24 cellular contexts compared by ENCODE assay signal in the genomic region with DNA sequence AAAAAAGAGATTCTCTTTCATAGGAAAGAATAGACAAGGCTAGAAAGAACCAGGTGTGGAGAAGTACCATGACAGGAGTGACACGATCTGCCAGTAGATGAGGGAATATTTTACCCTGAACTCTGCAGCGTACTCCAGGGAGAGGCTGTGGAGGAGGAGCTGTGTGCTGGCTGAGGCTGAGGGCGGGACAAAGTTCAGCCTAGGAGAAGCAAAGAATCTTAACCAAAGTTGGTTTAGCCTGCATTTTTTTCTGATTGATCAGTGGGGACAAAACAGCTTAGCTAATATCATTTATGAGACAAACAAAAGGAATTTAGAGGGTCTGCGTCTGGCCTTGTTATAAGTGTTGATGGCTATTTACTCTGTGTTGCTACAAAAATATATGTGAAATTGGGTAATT. TPM values are rescaled to one million over a fixed set of nuclear protein-coding genes. Genes with fewer than 3 reads are reported as not detected.
A peak's percentile ranks its signal among the peaks of the same experiment; 100 is the strongest.
DNase-seq lines count a peak whose midpoint lies in the region; ATAC-seq and TF ChIP-seq lines count a peak whose summit lies in the region.
"Had no signal": no experiment of that assay in that cellular context is flagged by ENCODE, and none has a peak within 500 bp of the region (broad histone marks: within the 10 kb centered on the region; RNA-seq: fewer than 3 reads in every experiment).

No MANE protein-coding gene starts in this region.

- intact Hi-C loops in left colon (cut with DNase I, micrococcal nuclease) = no loop called here
- intact Hi-C loops in transverse colon (cut with DNase I; ENCODE audit: low total_unique reads) = no loop called here
- intact Hi-C loops in adrenal gland (cut with DNase I) = no loop called here

- H3K4me3 ChIP-seq in GM23248 = no peak overlapping the region
- no peak overlapping the region for H3K4me3 ChIP-seq in transverse colon
- no peak overlapping the region for H3K4me3 ChIP-seq in adrenal gland
- H3K4me3 ChIP-seq: MG63 had no signal

- no peak overlapping the region for H2AFZ ChIP-seq in GM23248

- H3K9me2 ChIP-seq in GM23248 (ENCODE audit: insufficient read depth) = no peaks in the 10 kb centered on the region

- H3K4me2 ChIP-seq in GM23248 (ENCODE audit: unreplicated experiment) = no peak overlapping the region

- 17 to 18% methylated on average over 4 of the region's 4 CpGs for whole genome bisulfite sequencing in GM23248 (ENCODE audit: low coverage in 1 of 2, low lambda C conversion rate in 2 of 2, missing lambda C conversion rate in 2 of 2), 2 experiments
- WGBS in transverse colon (ENCODE audit: low coverage in 1 of 2), 2 donors = 44 to 55% methylated on average over 3 to 4 of the region's 4 CpGs
- WGBS in adrenal gland, 4 donors = 69 to 78% (median 74%) methylated on average over 4 of the region's 4 CpGs

- in situ Hi-C loops in GM23248 (cut with MboI) = no loop called here
- in situ Hi-C loops in transverse colon (cut with MboI; ENCODE audit: low pct_ligation_motif_present in 1 of 4, low pct_unique_long_range_greater_than_20kb in 1 of 4, low sequenced_read_pairs in 3 of 4) = no loop called here

- H3K9ac ChIP-seq in GM23248 = no peak overlapping the region

- H3K9me3 ChIP-seq in GM23248 (ENCODE audit: low read depth) (no peaks in the 10 kb centered on the region), transverse colon (no peaks in the 10 kb centered on the region), adrenal gland (replicated peaks in 1 of 3) (no peaks in the 10 kb centered on the region)
- H3K9me3 ChIP-seq: MG63, neutrophil had no signal

- DNase-seq in GM23248 = peak; percentile 15
- peak; percentile 34 to 38 for DNase-seq in left colon
- DNase-seq in transverse colon = peak; percentile 20
- no peak for DNase-seq in activated CD4-positive, alpha-beta T cell treated with anti-CD3 and anti-CD28 coated beads for 48 hours
- DNase-seq in islet precursor cell = no peak
- DNase-seq in adrenal gland = no peak
- DNase-seq: activated CD4-positive, alpha-beta T cell treated with anti-CD3 and anti-CD28 coated beads, Interleukin-2, amount 50 U/mL, for 4 hours; activated effector memory CD4-positive, alpha-beta T cell treated with anti-CD3 and anti-CD28 coated beads, Interleukin-2, amount 50 U/mL, for 16 hours; CD4-positive, alpha-beta memory T cell; DMS79 treated with DMSO at 0.1 percent for 48 hours; HCEC 1CT; left ventricle myocardium superior; MG63; midbrain; NCI-H146; NCI-H774; OCI-M1; SHP77 treated with DMSO at 0.1 percent for 48 hours; stimulated activated CD4-positive, alpha-beta T cell treated with anti-CD3 and anti-CD28 coated beads, Interleukin-12 subunit alpha, Interleukin-12 subunit beta, amount 100 ng/mL, for 4 hours; substantia nigra; T-helper 1 cell had no signal

- TF ChIP-seq CTCF in transverse colon (IDR thresholded peaks at IDR 0.05) = no peak
- TF ChIP-seq CTCF in adrenal gland (IDR thresholded peaks at IDR 0.05) = no peak

- TF ChIP-seq POLR2A in transverse colon (IDR thresholded peaks at IDR 0.05) (no peak), adrenal gland (IDR thresholded peaks at IDR 0.05) (no peak)

- H3K79me2 ChIP-seq in GM23248 (ENCODE audit: insufficient read depth) = no peaks in the 10 kb centered on the region

- H3K4me1 ChIP-seq in GM23248 (ENCODE audit: insufficient read depth) (no peaks in the 10 kb centered on the region), transverse colon (peaks cover 0 to 10% (median 1%) of the 10 kb centered on the region in 4 donors), adrenal gland (replicated peaks in 1 of 2) (no peaks in the 10 kb centered on the region)

- H3F3A ChIP-seq in GM23248 (ENCODE audit: insufficient read depth) = no peaks in the 10 kb centered on the region

- H3K27ac ChIP-seq in GM23248 (no peak overlapping the region), transverse colon (peak overlapping the region in 1 of 4 donors; percentile 28), adrenal gland (no peak overlapping the region)
- H3K27ac ChIP-seq: neutrophil had no signal

- 0 out of 3 replicates have a peak, but pooled peaks have one; percentile 26 for ATAC-seq in SK-N-SH treated with all-trans-retinoic acid at 6 μM for 48 hours
- ATAC-seq in left colon = peak; percentile 83
- ATAC-seq in GM19035 (IDR thresholded peaks at IDR 0.05; ENCODE audit: unreplicated experiment) = no peak
- ATAC-seq: left ventricle myocardium superior had no signal

- no peaks in the 10 kb centered on the region for H3K36me3 ChIP-seq in GM23248 (ENCODE audit: low read depth)
- no peaks in the 10 kb centered on the region for H3K36me3 ChIP-seq in transverse colon
- H3K36me3 ChIP-seq in adrenal gland (replicated peaks in 1 of 2) = no peaks in the 10 kb centered on the region
- H3K36me3 ChIP-seq: MG63, neutrophil had no signal

- H3K27me3 ChIP-seq in GM23248 (replicated peaks; ENCODE audit: insufficient read depth) (no peaks in the 10 kb centered on the region; the same call in 1 of the 2 replicates), transverse colon (no peaks in the 10 kb centered on the region), adrenal gland (no peaks in the 10 kb centered on the region)
- H3K27me3 ChIP-seq: neutrophil had no signal

- H4K20me1 ChIP-seq in GM23248 (ENCODE audit: insufficient read depth) = no peaks in the 10 kb centered on the region

- no peak for TF ChIP-seq EP300 in transverse colon (IDR thresholded peaks at IDR 0.05; ENCODE audit: low read depth)

TF ChIP-seq in SK-N-SH treated with all-trans-retinoic acid at 6 μM for 48 hours, 23 proteins besides CTCF, POLR2A, EP300 and RAD21 (continues in another document):
- TF ChIP-seq ZNF8 (CRISPR knock-in tag; IDR thresholded peaks at IDR 0.05) = no peak
- no peak for TF ChIP-seq ESRRG (CRISPR knock-in tag; IDR thresholded peaks at IDR 0.05)
- no peak for TF ChIP-seq CSDC2 (CRISPR knock-in tag; IDR thresholded peaks at IDR 0.05)
- no peak for TF ChIP-seq SNAI2 (CRISPR knock-in tag; IDR thresholded peaks at IDR 0.05)
- no peak for TF ChIP-seq RARB (CRISPR knock-in tag; IDR thresholded peaks at IDR 0.05)
- no peak for TF ChIP-seq ISL1 (CRISPR knock-in tag; IDR thresholded peaks at IDR 0.05)
- no peak for TF ChIP-seq PATZ1 (CRISPR knock-in tag; IDR thresholded peaks at IDR 0.05; ENCODE audit: borderline replicate concordance)
- TF ChIP-seq ARNTL (CRISPR knock-in tag; IDR thresholded peaks at IDR 0.05; ENCODE audit: borderline replicate concordance, low read depth) = no peak
- no peak for TF ChIP-seq ZFP3 (CRISPR knock-in tag; IDR thresholded peaks at IDR 0.05)
- TF ChIP-seq TCF4 (CRISPR knock-in tag; IDR thresholded peaks at IDR 0.05; ENCODE audit: borderline replicate concordance) = no peak
- TF ChIP-seq ZNF70 (CRISPR knock-in tag; IDR thresholded peaks at IDR 0.05) = no peak
- TF ChIP-seq CREB5 (CRISPR knock-in tag; IDR thresholded peaks at IDR 0.05; ENCODE audit: low read depth) = no peak
- TF ChIP-seq CSRNP3 (CRISPR knock-in tag; IDR thresholded peaks at IDR 0.05) = no peak
- no peak for TF ChIP-seq ZC3H10 (CRISPR knock-in tag; IDR thresholded peaks at IDR 0.05)

RNA-seq across cellular contexts. Expression of gene NPSR1, which starts 5.2 kb away (rescaled TPM):
- total RNA-seq in GM23248 (2014; rRNA removed; shearing (Covaris generic)) = not detected in 2 replicates
- polyA plus RNA-seq in GM23248 (2016; fragmentation: Nextera tagmentation; extraction: Ambion mirVana) = not detected in 2 replicates
- 1 to 10 TPM in 1 of 2 donors, not detected in 1; 1.2 TPM for total RNA-seq in left colon
- total RNA-seq in transverse colon = 1 to 10 TPM in 1 of 4 donors, under 1 TPM in 1, not detected in 2; 0.95 to 9.7 TPM
- not detected for total RNA-seq in adrenal gland
- polyA plus RNA-seq in adrenal gland = not detected
- total RNA-seq: CD4-positive, alpha-beta memory T cell; left ventricle myocardium superior had no signal
- polyA plus RNA-seq: CD4-positive, alpha-beta memory T cell had no signal

Comparison
In these comparisons a context has a peak if more than half of its experiments do, and no peak if none do; other contexts are left out.
1. DNase-seq: peak in GM23248 (single experiment), left colon (2 of 2) and transverse colon (single experiment); none in activated CD4-positive, alpha-beta T cell treated with anti-CD3 and anti-CD28 coated beads for 48 hours (single experiment), islet precursor cell (single experiment) and adrenal gland (0 of 7).